23 cellular contexts compared by ENCODE assay signal in the genomic region with DNA sequence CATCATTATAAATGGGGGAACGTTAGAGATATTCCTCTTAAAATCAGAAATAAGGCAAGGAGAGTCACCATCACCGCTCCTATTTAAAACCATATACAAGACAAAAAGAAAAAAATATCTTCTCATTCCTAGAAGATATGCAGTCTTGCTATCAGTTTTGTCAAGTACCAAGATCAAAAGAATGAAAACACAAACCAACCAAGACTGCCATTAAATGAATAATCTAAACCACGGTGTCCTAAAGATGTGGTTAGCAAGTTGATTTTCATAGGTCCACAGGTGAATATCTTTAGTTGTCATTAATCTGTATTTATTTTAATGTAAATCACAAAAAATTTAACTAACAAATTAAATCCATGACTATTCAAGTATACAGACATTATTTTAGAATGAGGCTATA.
"Had no signal": no experiment of that assay in that cellular context is flagged by ENCODE, and none has a peak within 500 bp of the region (broad histone marks: within the 10 kb centered on the region; RNA-seq: fewer than 3 reads in every experiment).

No MANE protein-coding gene starts in this region.

- FAIRE-seq: colon, endothelial cell of umbilical vein, islet of Langerhans, keratinocyte had no signal

- DNase-seq: dermis blood vessel endothelial cell; dorsolateral prefrontal cortex; effector CD4-positive, alpha-beta T cell; effector memory CD4-positive, alpha-beta T cell; foreskin fibroblast; foreskin melanocyte; gastrocnemius medialis; heart left ventricle; hippocampal formation; left cardiac atrium; left lung; left ventricle myocardium superior; lower lobe of right lung; mesenchymal stem cell; mucosa of descending colon; naive B cell had no signal

- H3K9me3 ChIP-seq: esophagus muscularis mucosa, gastrocnemius medialis, heart left ventricle, left lung, lower lobe of right lung, mucosa of descending colon had no signal

- H3K4me3 Mint-ChIP-seq: mesothelial cell of epicardium, naive B cell had no signal

- H3K27me3 Mint-ChIP-seq: naive B cell had no signal

- H3K36me3 ChIP-seq: esophagus muscularis mucosa, gastrocnemius medialis, heart left ventricle, left lung, lower lobe of right lung had no signal

- H3K27me3 ChIP-seq: dorsolateral prefrontal cortex, esophagus muscularis mucosa, gastrocnemius medialis, heart left ventricle, left lung had no signal

- ATAC-seq: gastrocnemius medialis, heart left ventricle, left cardiac atrium, left lung, left ventricle myocardium superior, lower lobe of right lung, mucosa of descending colon had no signal

- H3K27ac Mint-ChIP-seq: mesothelial cell of epicardium had no signal

- H3K4me3 ChIP-seq: coronary artery, dorsolateral prefrontal cortex, esophagus muscularis mucosa, gastrocnemius medialis, heart left ventricle, left lung, lower lobe of right lung, mucosa of descending colon had no signal

- H3K27ac ChIP-seq: coronary artery, dorsolateral prefrontal cortex, esophagus muscularis mucosa, gastrocnemius medialis, heart left ventricle, left lung, lower lobe of right lung had no signal
